ENCODE assay signal across 1 cellular context in the genomic region with DNA sequence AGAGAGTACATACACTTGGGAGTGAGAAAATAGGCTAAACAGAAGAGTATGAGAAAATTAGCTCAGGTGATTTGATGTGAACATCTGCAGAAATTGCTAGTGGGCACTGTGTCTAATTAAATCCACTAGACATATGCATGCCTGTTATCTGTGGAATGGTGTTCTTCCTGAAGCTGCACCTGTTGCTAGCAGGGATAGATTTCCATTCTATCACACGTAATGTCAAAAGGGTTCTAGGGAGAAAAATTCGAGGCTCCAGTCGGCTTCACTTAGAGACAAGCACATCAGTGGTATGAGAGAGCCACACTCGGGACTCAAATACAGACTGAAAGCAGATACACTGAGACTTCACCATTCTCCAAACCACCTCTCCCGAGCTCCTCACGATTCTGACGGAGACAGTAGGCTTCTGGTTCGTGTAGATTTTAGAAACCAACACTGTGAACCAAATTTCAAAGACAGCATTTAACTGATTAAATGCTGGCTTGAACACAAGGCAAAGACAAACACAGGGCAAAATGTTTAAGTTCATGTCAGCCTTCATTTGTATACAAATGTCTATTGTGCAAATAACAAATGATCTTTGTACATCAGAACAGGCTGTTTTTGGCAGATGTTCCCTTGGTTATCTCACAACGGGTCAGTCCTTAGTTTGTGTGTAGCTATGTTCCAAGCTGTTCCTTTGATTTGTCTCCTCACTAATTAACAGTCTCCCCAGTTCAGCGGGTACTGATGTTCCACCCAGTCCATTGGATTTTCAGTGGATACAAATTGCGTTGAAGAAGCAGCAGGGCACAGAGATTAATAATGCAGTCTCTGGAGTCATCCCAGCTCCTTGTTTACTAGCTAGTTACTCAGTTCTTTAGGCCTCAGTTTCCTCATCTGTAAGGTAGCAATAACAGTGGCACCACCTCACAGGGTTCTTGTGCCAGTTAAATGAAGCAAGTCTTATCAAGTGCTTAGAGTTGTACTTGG.
TF ChIP-seq lines count a peak whose summit lies in the region.

No MANE protein-coding gene starts in this region.

TF ChIP-seq in HepG2, 621 proteins besides CTCF, POLR2A, EP300 and RAD21 (continued from another document and continues in another):
- TF ChIP-seq, protein P1, sequence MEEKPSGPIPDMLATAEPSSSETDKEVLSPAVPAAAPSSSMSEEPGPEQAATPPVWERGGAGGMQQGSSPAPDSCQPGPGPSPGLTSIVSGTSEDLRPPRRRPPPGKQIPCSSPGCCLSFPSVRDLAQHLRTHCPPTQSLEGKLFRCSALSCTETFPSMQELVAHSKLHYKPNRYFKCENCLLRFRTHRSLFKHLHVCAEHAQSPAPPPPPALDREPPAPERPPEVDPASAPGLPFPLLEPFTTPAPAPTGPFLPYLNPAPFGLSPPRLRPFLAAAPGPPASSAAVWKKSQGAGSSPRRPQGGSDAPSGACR (CRISPR knock-in tag; IDR thresholded peaks at IDR 0.05): peak; percentile 48; the same call in 1 of the 2 replicates
- TF ChIP-seq SMC3 (IDR thresholded peaks at IDR 0.05; ENCODE audit: low read length) (peak; percentile 51), ZNF788 (CRISPR knock-in tag; IDR thresholded peaks at IDR 0.05; ENCODE audit: borderline replicate concordance) (peak; percentile 37; the same call in 1 of the 2 replicates), NAIF1 (CRISPR knock-in tag; IDR thresholded peaks at IDR 0.05; ENCODE audit: borderline replicate concordance) (no peak), ZNF564 (CRISPR knock-in tag; IDR thresholded peaks at IDR 0.05) (no peak), TOE1 (CRISPR knock-in tag; IDR thresholded peaks at IDR 0.05) (no peak), ZNF660 (CRISPR knock-in tag; IDR thresholded peaks at IDR 0.05; ENCODE audit: borderline replicate concordance, low read depth) (no peak), FOXK1 (CRISPR knock-in tag; IDR thresholded peaks at IDR 0.05; ENCODE audit: borderline replicate concordance, low read depth) (0 out of 2 replicates have a peak, but pooled peaks have one; percentile 63), ZNF354B (CRISPR knock-in tag; IDR thresholded peaks at IDR 0.05) (no peak; the same call in none of the 2 replicates), SATB2 (CRISPR knock-in tag; IDR thresholded peaks at IDR 0.05) (no peak), SMYD3 (CRISPR knock-in tag; IDR thresholded peaks at IDR 0.05) (no peak; the same call in 1 of the 2 replicates), AGO2 (optimal IDR thresholded peaks at IDR 0.05; ENCODE audit: low read depth, low read length) (no peak), SRSF1 (optimal IDR thresholded peaks at IDR 0.05; ENCODE audit: low read depth, low read length) (no peak), CHD4 (IDR thresholded peaks at IDR 0.05; ENCODE audit: borderline replicate concordance, low read length) (peak; percentile 60; the same call in 1 of the 2 replicates), POLR2AphosphoS5 (IDR thresholded peaks at IDR 0.05; ENCODE audit: low read depth, low read length) (peak; percentile 72), MEIS2 (CRISPR knock-in tag; IDR thresholded peaks at IDR 0.05) (peak; percentile 74; the same call in 1 of the 2 replicates), NONO (IDR thresholded peaks at IDR 0.05) (no peak), NONO (CRISPR knock-in tag; conservative IDR thresholded peaks at IDR 0.05) (peak; percentile 63), ZNF558 (CRISPR knock-in tag; IDR thresholded peaks at IDR 0.05; ENCODE audit: borderline replicate concordance) (no peak), STAG1 (CRISPR knock-in tag; IDR thresholded peaks at IDR 0.05) (no peak), KMT2A (CRISPR knock-in tag; IDR thresholded peaks at IDR 0.05) (peak; percentile 46; the same call in 1 of the 2 replicates), CHCHD3 (CRISPR knock-in tag; IDR thresholded peaks at IDR 0.05) (0 out of 2 replicates have a peak, but pooled peaks have one; percentile 53), ZBTB3 (CRISPR knock-in tag; IDR thresholded peaks at IDR 0.05; ENCODE audit: borderline replicate concordance, low read depth) (no peak), NFIC (IDR thresholded peaks at IDR 0.05; ENCODE audit: low read length) (peak; percentile 85), ZNF670 (CRISPR knock-in tag; IDR thresholded peaks at IDR 0.05; ENCODE audit: borderline replicate concordance) (no peak), ZSCAN20 (CRISPR knock-in tag; IDR thresholded peaks at IDR 0.05; ENCODE audit: borderline replicate concordance) (no peak), SUZ12 (IDR thresholded peaks at IDR 0.05; ENCODE audit: low read depth, low read length) (no peak), ZNF557 (CRISPR knock-in tag; IDR thresholded peaks at IDR 0.05) (no peak), ZNF570 (CRISPR knock-in tag; IDR thresholded peaks at IDR 0.05; ENCODE audit: borderline replicate concordance) (no peak), RBAK (CRISPR knock-in tag; IDR thresholded peaks at IDR 0.05) (no peak)
- TF ChIP-seq, protein P2, sequence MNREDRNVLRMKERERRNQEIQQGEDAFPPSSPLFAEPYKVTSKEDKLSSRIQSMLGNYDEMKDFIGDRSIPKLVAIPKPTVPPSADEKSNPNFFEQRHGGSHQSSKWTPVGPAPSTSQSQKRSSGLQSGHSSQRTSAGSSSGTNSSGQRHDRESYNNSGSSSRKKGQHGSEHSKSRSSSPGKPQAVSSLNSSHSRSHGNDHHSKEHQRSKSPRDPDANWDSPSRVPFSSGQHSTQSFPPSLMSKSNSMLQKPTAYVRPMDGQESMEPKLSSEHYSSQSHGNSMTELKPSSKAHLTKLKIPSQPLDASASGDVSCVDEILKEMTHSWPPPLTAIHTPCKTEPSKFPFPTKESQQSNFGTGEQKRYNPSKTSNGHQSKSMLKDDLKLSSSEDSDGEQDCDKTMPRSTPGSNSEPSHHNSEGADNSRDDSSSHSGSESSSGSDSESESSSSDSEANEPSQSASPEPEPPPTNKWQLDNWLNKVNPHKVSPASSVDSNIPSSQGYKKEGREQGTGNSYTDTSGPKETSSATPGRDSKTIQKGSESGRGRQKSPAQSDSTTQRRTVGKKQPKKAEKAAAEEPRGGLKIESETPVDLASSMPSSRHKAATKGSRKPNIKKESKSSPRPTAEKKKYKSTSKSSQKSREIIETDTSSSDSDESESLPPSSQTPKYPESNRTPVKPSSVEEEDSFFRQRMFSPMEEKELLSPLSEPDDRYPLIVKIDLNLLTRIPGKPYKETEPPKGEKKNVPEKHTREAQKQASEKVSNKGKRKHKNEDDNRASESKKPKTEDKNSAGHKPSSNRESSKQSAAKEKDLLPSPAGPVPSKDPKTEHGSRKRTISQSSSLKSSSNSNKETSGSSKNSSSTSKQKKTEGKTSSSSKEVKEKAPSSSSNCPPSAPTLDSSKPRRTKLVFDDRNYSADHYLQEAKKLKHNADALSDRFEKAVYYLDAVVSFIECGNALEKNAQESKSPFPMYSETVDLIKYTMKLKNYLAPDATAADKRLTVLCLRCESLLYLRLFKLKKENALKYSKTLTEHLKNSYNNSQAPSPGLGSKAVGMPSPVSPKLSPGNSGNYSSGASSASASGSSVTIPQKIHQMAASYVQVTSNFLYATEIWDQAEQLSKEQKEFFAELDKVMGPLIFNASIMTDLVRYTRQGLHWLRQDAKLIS (CRISPR knock-in tag; IDR thresholded peaks at IDR 0.05): 0 out of 2 replicates have a peak, but pooled peaks have one; percentile 33
- TF ChIP-seq, protein P3, sequence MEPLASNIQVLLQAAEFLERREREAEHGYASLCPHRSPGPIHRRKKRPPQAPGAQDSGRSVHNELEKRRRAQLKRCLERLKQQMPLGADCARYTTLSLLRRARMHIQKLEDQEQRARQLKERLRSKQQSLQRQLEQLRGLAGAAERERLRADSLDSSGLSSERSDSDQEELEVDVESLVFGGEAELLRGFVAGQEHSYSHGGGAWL (CRISPR knock-in tag; IDR thresholded peaks at IDR 0.05): no peak
- TF ChIP-seq, protein P4, sequence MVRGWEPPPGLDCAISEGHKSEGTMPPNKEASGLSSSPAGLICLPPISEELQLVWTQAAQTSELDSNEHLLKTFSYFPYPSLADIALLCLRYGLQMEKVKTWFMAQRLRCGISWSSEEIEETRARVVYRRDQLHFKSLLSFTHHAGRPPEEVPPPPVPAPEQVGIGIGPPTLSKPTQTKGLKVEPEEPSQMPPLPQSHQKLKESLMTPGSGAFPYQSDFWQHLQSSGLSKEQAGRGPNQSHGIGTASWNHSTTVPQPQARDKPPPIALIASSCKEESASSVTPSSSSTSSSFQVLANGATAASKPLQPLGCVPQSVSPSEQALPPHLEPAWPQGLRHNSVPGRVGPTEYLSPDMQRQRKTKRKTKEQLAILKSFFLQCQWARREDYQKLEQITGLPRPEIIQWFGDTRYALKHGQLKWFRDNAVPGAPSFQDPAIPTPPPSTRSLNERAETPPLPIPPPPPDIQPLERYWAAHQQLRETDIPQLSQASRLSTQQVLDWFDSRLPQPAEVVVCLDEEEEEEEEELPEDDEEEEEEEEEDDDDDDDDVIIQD (CRISPR knock-in tag; IDR thresholded peaks at IDR 0.05; ENCODE audit: low read depth): peak; percentile 73; the same call in 1 of the 2 replicates
- TF ChIP-seq, protein P5, sequence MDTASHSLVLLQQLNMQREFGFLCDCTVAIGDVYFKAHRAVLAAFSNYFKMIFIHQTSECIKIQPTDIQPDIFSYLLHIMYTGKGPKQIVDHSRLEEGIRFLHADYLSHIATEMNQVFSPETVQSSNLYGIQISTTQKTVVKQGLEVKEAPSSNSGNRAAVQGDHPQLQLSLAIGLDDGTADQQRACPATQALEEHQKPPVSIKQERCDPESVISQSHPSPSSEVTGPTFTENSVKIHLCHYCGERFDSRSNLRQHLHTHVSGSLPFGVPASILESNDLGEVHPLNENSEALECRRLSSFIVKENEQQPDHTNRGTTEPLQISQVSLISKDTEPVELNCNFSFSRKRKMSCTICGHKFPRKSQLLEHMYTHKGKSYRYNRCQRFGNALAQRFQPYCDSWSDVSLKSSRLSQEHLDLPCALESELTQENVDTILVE (CRISPR knock-in tag; IDR thresholded peaks at IDR 0.05): peak; percentile 71
- TF ChIP-seq, protein P6, sequence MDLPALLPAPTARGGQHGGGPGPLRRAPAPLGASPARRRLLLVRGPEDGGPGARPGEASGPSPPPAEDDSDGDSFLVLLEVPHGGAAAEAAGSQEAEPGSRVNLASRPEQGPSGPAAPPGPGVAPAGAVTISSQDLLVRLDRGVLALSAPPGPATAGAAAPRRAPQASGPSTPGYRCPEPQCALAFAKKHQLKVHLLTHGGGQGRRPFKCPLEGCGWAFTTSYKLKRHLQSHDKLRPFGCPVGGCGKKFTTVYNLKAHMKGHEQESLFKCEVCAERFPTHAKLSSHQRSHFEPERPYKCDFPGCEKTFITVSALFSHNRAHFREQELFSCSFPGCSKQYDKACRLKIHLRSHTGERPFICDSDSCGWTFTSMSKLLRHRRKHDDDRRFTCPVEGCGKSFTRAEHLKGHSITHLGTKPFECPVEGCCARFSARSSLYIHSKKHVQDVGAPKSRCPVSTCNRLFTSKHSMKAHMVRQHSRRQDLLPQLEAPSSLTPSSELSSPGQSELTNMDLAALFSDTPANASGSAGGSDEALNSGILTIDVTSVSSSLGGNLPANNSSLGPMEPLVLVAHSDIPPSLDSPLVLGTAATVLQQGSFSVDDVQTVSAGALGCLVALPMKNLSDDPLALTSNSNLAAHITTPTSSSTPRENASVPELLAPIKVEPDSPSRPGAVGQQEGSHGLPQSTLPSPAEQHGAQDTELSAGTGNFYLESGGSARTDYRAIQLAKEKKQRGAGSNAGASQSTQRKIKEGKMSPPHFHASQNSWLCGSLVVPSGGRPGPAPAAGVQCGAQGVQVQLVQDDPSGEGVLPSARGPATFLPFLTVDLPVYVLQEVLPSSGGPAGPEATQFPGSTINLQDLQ (CRISPR knock-in tag; IDR thresholded peaks at IDR 0.05): no peak
- TF ChIP-seq, protein P7, sequence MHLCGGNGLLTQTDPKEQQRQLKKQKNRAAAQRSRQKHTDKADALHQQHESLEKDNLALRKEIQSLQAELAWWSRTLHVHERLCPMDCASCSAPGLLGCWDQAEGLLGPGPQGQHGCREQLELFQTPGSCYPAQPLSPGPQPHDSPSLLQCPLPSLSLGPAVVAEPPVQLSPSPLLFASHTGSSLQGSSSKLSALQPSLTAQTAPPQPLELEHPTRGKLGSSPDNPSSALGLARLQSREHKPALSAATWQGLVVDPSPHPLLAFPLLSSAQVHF (CRISPR knock-in tag; IDR thresholded peaks at IDR 0.05): no peak
- TF ChIP-seq, protein P8, sequence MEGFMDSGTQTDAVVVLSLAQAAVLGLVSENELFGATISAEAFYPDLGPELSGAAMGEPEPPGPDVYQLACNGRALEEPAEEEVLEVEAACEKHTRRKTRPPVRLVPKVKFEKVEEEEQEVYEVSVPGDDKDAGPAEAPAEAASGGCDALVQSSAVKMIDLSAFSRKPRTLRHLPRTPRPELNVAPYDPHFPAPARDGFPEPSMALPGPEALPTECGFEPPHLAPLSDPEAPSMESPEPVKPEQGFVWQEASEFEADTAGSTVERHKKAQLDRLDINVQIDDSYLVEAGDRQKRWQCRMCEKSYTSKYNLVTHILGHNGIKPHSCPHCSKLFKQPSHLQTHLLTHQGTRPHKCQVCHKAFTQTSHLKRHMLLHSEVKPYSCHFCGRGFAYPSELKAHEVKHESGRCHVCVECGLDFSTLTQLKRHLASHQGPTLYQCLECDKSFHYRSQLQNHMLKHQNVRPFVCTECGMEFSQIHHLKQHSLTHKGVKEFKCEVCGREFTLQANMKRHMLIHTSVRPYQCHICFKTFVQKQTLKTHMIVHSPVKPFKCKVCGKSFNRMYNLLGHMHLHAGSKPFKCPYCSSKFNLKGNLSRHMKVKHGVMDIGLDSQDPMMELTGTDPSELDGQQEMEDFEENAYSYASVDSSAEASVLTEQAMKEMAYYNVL (CRISPR knock-in tag; IDR thresholded peaks at IDR 0.05; ENCODE audit: borderline replicate concordance): no peak; the same call in 1 of the 2 replicates
- TF ChIP-seq, protein P9, sequence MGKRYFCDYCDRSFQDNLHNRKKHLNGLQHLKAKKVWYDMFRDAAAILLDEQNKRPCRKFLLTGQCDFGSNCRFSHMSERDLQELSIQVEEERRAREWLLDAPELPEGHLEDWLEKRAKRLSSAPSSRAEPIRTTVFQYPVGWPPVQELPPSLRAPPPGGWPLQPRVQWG (CRISPR knock-in tag; IDR thresholded peaks at IDR 0.05; ENCODE audit: borderline replicate concordance, low read depth): no peak
- TF ChIP-seq, protein P10, sequence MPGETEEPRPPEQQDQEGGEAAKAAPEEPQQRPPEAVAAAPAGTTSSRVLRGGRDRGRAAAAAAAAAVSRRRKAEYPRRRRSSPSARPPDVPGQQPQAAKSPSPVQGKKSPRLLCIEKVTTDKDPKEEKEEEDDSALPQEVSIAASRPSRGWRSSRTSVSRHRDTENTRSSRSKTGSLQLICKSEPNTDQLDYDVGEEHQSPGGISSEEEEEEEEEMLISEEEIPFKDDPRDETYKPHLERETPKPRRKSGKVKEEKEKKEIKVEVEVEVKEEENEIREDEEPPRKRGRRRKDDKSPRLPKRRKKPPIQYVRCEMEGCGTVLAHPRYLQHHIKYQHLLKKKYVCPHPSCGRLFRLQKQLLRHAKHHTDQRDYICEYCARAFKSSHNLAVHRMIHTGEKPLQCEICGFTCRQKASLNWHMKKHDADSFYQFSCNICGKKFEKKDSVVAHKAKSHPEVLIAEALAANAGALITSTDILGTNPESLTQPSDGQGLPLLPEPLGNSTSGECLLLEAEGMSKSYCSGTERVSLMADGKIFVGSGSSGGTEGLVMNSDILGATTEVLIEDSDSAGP (CRISPR knock-in tag; IDR thresholded peaks at IDR 0.05; ENCODE audit: borderline replicate concordance): no peak
